10 cellular contexts compared by ENCODE assay signal in genomic region chr2:69997296-69998184, GRCh38. TPM values are rescaled to one million over a fixed set of nuclear protein-coding genes. Genes with fewer than 3 reads are reported as not detected.
A peak's percentile ranks its signal among the peaks of the same experiment; 100 is the strongest.
DNase-seq lines count a peak whose midpoint lies in the region; ATAC-seq and TF ChIP-seq lines count a peak whose summit lies in the region.
"Had no signal": no experiment of that assay in that cellular context is flagged by ENCODE, and none has a peak within 500 bp of the region (broad histone marks: within the 10 kb centered on the region; RNA-seq: fewer than 3 reads in every experiment).

No MANE protein-coding gene starts in this region.

- peak; percentile 62 to 88 for ATAC-seq in activated T-cell treated with anti-CD3 and anti-CD28 coated beads, Interleukin-2, amount 50 U/mL, for 72 hours (replicated peaks in 1 of 2)
- ATAC-seq in left colon: peak; percentile 68
- ATAC-seq in HG03460 (IDR thresholded peaks at IDR 0.05; ENCODE audit: unreplicated experiment): no peak
- ATAC-seq in HG02973 (IDR thresholded peaks at IDR 0.05; ENCODE audit: unreplicated experiment): no peak

- H3K4me1 Mint-ChIP-seq in activated T-cell treated with anti-CD3 and anti-CD28 coated beads, Interleukin-2, amount 50 U/mL, for 72 hours (ENCODE audit: low read depth): peaks cover 17% of the 10 kb centered on the region
- peaks cover 4% of the 10 kb centered on the region for H3K4me1 Mint-ChIP-seq in type B pancreatic cell (ENCODE audit: unreplicated experiment)

- H3K27me3 Mint-ChIP-seq in activated T-cell treated with anti-CD3 and anti-CD28 coated beads, Interleukin-2, amount 50 U/mL, for 72 hours (ENCODE audit: low read depth): no peaks in the 10 kb centered on the region
- H3K27me3 Mint-ChIP-seq in type B pancreatic cell: no peaks in the 10 kb centered on the region

- no peaks in the 10 kb centered on the region for H3K9me3 Mint-ChIP-seq in activated T-cell treated with anti-CD3 and anti-CD28 coated beads, Interleukin-2, amount 50 U/mL, for 72 hours
- no peaks in the 10 kb centered on the region for H3K9me3 Mint-ChIP-seq in type B pancreatic cell

- TF ChIP-seq CTCF in HFF-Myc (IDR thresholded peaks at IDR 0.05; ENCODE audit: low read depth, low read length, missing control alignments): no peak
- TF ChIP-seq CTCF in type B pancreatic cell (conservative IDR thresholded peaks at IDR 0.05): no peak

- H3K4me3 Mint-ChIP-seq in activated T-cell treated with anti-CD3 and anti-CD28 coated beads, Interleukin-2, amount 50 U/mL, for 72 hours: no peak overlapping the region
- no peak overlapping the region for H3K4me3 Mint-ChIP-seq in type B pancreatic cell

- no peak overlapping the region for H3K4me3 ChIP-seq in HFF-Myc (replicated peaks; ENCODE audit: low read depth, low read length)

- no peaks in the 10 kb centered on the region for H3K36me3 Mint-ChIP-seq in activated T-cell treated with anti-CD3 and anti-CD28 coated beads, Interleukin-2, amount 50 U/mL, for 72 hours (ENCODE audit: insufficient read depth in 2 of 2)
- H3K36me3 Mint-ChIP-seq in type B pancreatic cell: peaks cover 4% of the 10 kb centered on the region

- DNase-seq in A172 (ENCODE audit: low spot score) (peak; percentile 87), HFF-Myc (ENCODE audit: extremely low read depth, low read depth) (peak; percentile 15), left colon (peak; percentile 17 to 44), C1 segment of cervical spinal cord (lab: John Stamatoyannopoulos, UW) (no peak), type B pancreatic cell (ENCODE audit: extremely low spot score, unreplicated experiment) (no peak)
- peak; percentile 20 to 44 for DNase-seq in activated T-cell treated with anti-CD3 and anti-CD28 coated beads, Interleukin-2, amount 50 U/mL, for 72 hours
- DNase-seq: GDM1, NCI-H69 had no signal

- H3K27ac Mint-ChIP-seq in activated T-cell treated with anti-CD3 and anti-CD28 coated beads, Interleukin-2, amount 50 U/mL, for 72 hours: peak overlapping the region; percentile 27
- H3K27ac Mint-ChIP-seq in type B pancreatic cell: no peak overlapping the region

- intact Hi-C loops in left colon (cut with DNase I, micrococcal nuclease): no loop called here

RNA-seq across cellular contexts. Expression of gene ASPRV1, which starts 36.1 kb away (rescaled TPM):
- 0.10 TPM in 1 of 2 replicates, not detected in the other for total RNA-seq in A172 (2014; rRNA removed; shearing (Covaris generic))
- total RNA-seq in activated T-cell treated with anti-CD3 and anti-CD28 coated beads, Interleukin-2, amount 50 U/mL, for 72 hours: 1 to 10 TPM; 1.0 to 2.0 TPM
- total RNA-seq in left colon (1 to 10 TPM in 1 of 2 donors, under 1 TPM in 1; 0.43 to 1.2 TPM), type B pancreatic cell (ENCODE audit: low replicate concordance) (0.67 and 1.3 TPM in 2 replicates)

Comparison
In these comparisons a context has a peak if more than half of its experiments do, and no peak if none do; other contexts are left out.
1. DNase-seq: peak in A172 (single experiment), HFF-Myc (single experiment), activated T-cell treated with anti-CD3 and anti-CD28 coated beads, Interleukin-2, amount 50 U/mL, for 72 hours (2 of 2) and left colon (2 of 2); none in C1 segment of cervical spinal cord (0 of 14) and type B pancreatic cell (single experiment).
2. ATAC-seq: peak in activated T-cell treated with anti-CD3 and anti-CD28 coated beads, Interleukin-2, amount 50 U/mL, for 72 hours (2 of 2) and left colon (single experiment); none in HG03460 (single experiment) and HG02973 (single experiment).